Comparison of ENCODE assay signal across 31 cellular contexts in the genomic region with DNA sequence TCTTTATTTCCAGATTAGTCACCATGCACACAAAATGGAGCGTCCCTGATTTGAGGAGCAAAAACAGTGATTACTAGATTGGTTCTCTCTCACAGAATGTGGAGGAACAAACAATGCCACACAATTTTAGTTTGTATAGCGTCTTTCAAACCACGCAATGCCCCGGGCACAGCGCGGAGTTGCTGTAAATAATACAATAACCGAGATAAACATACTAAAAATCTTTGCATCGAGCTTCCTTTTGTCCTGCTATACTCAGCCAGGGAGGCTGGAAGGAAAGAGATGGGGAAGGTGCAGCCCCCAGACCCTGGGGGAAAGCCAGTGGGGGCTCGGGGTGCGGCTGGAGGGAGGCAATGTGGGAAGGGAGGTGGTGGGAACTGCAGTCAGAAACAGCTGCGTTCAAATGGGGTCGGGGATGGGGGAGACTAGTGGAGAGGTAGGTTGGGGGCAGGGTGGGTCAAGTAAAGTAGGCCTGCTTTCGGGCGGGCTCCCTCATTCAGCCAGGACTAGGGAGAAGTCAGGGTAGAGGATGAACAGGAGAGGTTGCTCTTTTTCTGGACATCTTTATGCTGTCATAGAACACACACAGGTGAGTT.
"Had no signal": no experiment of that assay in that cellular context is flagged by ENCODE, and none has a peak within 500 bp of the region (broad histone marks: within the 10 kb centered on the region; RNA-seq: fewer than 3 reads in every experiment).

No MANE protein-coding gene starts in this region.

- H3K9me3 ChIP-seq: adrenal gland, body of pancreas, esophagus squamous epithelium had no signal

- H3K36me3 Mint-ChIP-seq: activated CD4-positive, alpha-beta memory T cell treated with anti-CD3 and anti-CD28 coated beads for 36 hours; activated CD8-positive, alpha-beta memory T cell treated with anti-CD3 and anti-CD28 coated beads, Interleukin-2, amount 10 ng/mL, durations not matched to agents 7 days and 5 days; activated naive CD4-positive, alpha-beta T cell treated with anti-CD3 and anti-CD28 coated beads, Interleukin-2, amount 50 U/mL, for 24 hours; activated naive CD8-positive, alpha-beta T cell treated with anti-CD3 and anti-CD28 coated beads for 36 hours had no signal

- H3K4me3 ChIP-seq: adrenal gland, body of pancreas, esophagus squamous epithelium, gastroesophageal sphincter had no signal

- H3K27me3 Mint-ChIP-seq: activated CD4-positive, alpha-beta memory T cell treated with anti-CD3 and anti-CD28 coated beads for 36 hours; activated CD4-positive, alpha-beta T cell treated with anti-CD3 and anti-CD28 coated beads for 36 hours; activated CD4-positive, alpha-beta T cell treated with anti-CD3 and anti-CD28 coated beads, Interleukin-2, amount 10 ng/mL, durations not matched to agents 24 days and 14 days; activated CD8-positive, alpha-beta memory T cell treated with anti-CD3 and anti-CD28 coated beads, Interleukin-2, amount 10 ng/mL, durations not matched to agents 7 days and 5 days; activated naive CD8-positive, alpha-beta T cell treated with anti-CD3 and anti-CD28 coated beads for 36 hours; activated naive CD8-positive, alpha-beta T cell treated with anti-CD3 and anti-CD28 coated beads, Interleukin-2, amount 50 U/mL, for 24 hours had no signal

- DNase-seq: activated CD4-positive, alpha-beta memory T cell treated with anti-CD3 and anti-CD28 coated beads for 36 hours; activated CD4-positive, alpha-beta T cell treated with anti-CD3 and anti-CD28 coated beads for 36 hours; activated CD4-positive, alpha-beta T cell treated with anti-CD3 and anti-CD28 coated beads, Interleukin-2, amount 10 ng/mL, durations not matched to agents 24 days and 14 days; activated CD4-positive, CD25-positive, alpha-beta regulatory T cell; activated CD4-positive, CD25-positive, alpha-beta regulatory T cell treated with anti-CD3 and anti-CD28 coated beads, Interleukin-2, amount 50 U/mL, for 72 hours; activated CD8-positive, alpha-beta memory T cell treated with anti-CD3 and anti-CD28 coated beads, Interleukin-2, amount 10 ng/mL, durations not matched to agents 7 days and 5 days; activated CD8-positive, alpha-beta memory T cell treated with anti-CD3 and anti-CD28 coated beads, Interleukin-2, amount 50 U/mL, for 4 hours; activated CD8-positive, alpha-beta T cell treated with anti-CD3 and anti-CD28 coated beads, Interleukin-2, amount 10 ng/mL, durations not matched to agents 7 days and 5 days; activated effector memory CD4-positive, alpha-beta T cell treated with anti-CD3 and anti-CD28 coated beads, Interleukin-2, amount 50 U/mL, for 16 hours; activated naive CD4-positive, alpha-beta T cell treated with anti-CD3 and anti-CD28 coated beads for 36 hours; activated naive CD8-positive, alpha-beta T cell treated with anti-CD3 and anti-CD28 coated beads for 36 hours; activated naive CD8-positive, alpha-beta T cell treated with anti-CD3 and anti-CD28 coated beads, Interleukin-2, amount 50 U/mL, for 24 hours; activated T-cell treated with anti-CD3 and anti-CD28 coated beads, Interleukin-2, amount 50 U/mL, for 1 hour; activated T-cell treated with anti-CD3 and anti-CD28 coated beads, Interleukin-2, amount 50 U/mL, for 48 hours; adrenal gland; amygdala; aorta; body of pancreas; caudate nucleus; cortex of kidney; dermis blood vessel endothelial cell; effector CD4-positive, alpha-beta T cell; effector memory CD8-positive, alpha-beta T cell; erythroblast; esophagus squamous epithelium; foreskin melanocyte; T-helper 2 cell had no signal

- H3K27ac ChIP-seq: adrenal gland, body of pancreas, esophagus squamous epithelium, gastroesophageal sphincter had no signal

- H3K27ac Mint-ChIP-seq: activated CD4-positive, alpha-beta memory T cell treated with anti-CD3 and anti-CD28 coated beads for 36 hours; activated CD4-positive, alpha-beta T cell treated with anti-CD3 and anti-CD28 coated beads for 36 hours; activated CD4-positive, alpha-beta T cell treated with anti-CD3 and anti-CD28 coated beads, Interleukin-2, amount 10 ng/mL, durations not matched to agents 24 days and 14 days; activated CD8-positive, alpha-beta memory T cell treated with anti-CD3 and anti-CD28 coated beads, Interleukin-2, amount 10 ng/mL, durations not matched to agents 7 days and 5 days; activated CD8-positive, alpha-beta T cell treated with anti-CD3 and anti-CD28 coated beads, Interleukin-2, amount 10 ng/mL, durations not matched to agents 7 days and 5 days; activated naive CD4-positive, alpha-beta T cell treated with anti-CD3 and anti-CD28 coated beads for 36 hours; activated naive CD4-positive, alpha-beta T cell treated with anti-CD3 and anti-CD28 coated beads, Interleukin-2, amount 50 U/mL, for 24 hours; activated naive CD8-positive, alpha-beta T cell treated with anti-CD3 and anti-CD28 coated beads for 36 hours; activated naive CD8-positive, alpha-beta T cell treated with anti-CD3 and anti-CD28 coated beads, Interleukin-2, amount 50 U/mL, for 24 hours; activated T-helper 1 cell treated with anti-CD3 and anti-CD28 coated beads, Interleukin-12 subunit alpha, Interleukin-12 subunit beta, Interleukin-2, Interleukin-4 antibody, amounts not matched to agents 30 ng/mL and 10 ng/mL and 1 ng/mL, durations not matched to agents 14 hours and 24 hours and 36 hours; activated T-helper 2 cell treated with anti-CD3 and anti-CD28 coated beads, Interferon-gamma antibody, Interleukin-2, Interleukin-4, amounts not matched to agents 10 μg/mL and 5 μg/mL and 100 μg/mL, durations not matched to agents 14 hours and 24 hours and 36 hours; effector memory CD8-positive, alpha-beta T cell had no signal

- H3K9me3 Mint-ChIP-seq: activated CD4-positive, alpha-beta memory T cell treated with anti-CD3 and anti-CD28 coated beads for 36 hours; activated CD4-positive, alpha-beta T cell treated with anti-CD3 and anti-CD28 coated beads, Interleukin-2, amount 10 ng/mL, durations not matched to agents 24 days and 14 days; activated naive CD4-positive, alpha-beta T cell treated with anti-CD3 and anti-CD28 coated beads for 36 hours; activated naive CD4-positive, alpha-beta T cell treated with anti-CD3 and anti-CD28 coated beads, Interleukin-2, amount 50 U/mL, for 24 hours; activated naive CD8-positive, alpha-beta T cell treated with anti-CD3 and anti-CD28 coated beads for 36 hours; activated naive CD8-positive, alpha-beta T cell treated with anti-CD3 and anti-CD28 coated beads, Interleukin-2, amount 50 U/mL, for 24 hours; activated T-helper 1 cell treated with anti-CD3 and anti-CD28 coated beads, Interleukin-12 subunit alpha, Interleukin-12 subunit beta, Interleukin-2, Interleukin-4 antibody, amounts not matched to agents 30 ng/mL and 10 ng/mL and 1 ng/mL, durations not matched to agents 14 hours and 24 hours and 36 hours; activated T-helper 2 cell treated with anti-CD3 and anti-CD28 coated beads, Interferon-gamma antibody, Interleukin-2, Interleukin-4, amounts not matched to agents 10 μg/mL and 5 μg/mL and 100 μg/mL, durations not matched to agents 14 hours and 24 hours and 36 hours; effector memory CD8-positive, alpha-beta T cell had no signal

- H3K4me1 ChIP-seq: adrenal gland, esophagus squamous epithelium, gastroesophageal sphincter had no signal

- H3K4me1 Mint-ChIP-seq: activated CD4-positive, alpha-beta T cell treated with anti-CD3 and anti-CD28 coated beads for 36 hours; activated CD4-positive, alpha-beta T cell treated with anti-CD3 and anti-CD28 coated beads, Interleukin-2, amount 10 ng/mL, durations not matched to agents 24 days and 14 days; activated CD8-positive, alpha-beta memory T cell treated with anti-CD3 and anti-CD28 coated beads, Interleukin-2, amount 10 ng/mL, durations not matched to agents 7 days and 5 days; activated naive CD4-positive, alpha-beta T cell treated with anti-CD3 and anti-CD28 coated beads, Interleukin-2, amount 50 U/mL, for 24 hours; activated naive CD8-positive, alpha-beta T cell treated with anti-CD3 and anti-CD28 coated beads for 36 hours; activated naive CD8-positive, alpha-beta T cell treated with anti-CD3 and anti-CD28 coated beads, Interleukin-2, amount 50 U/mL, for 24 hours had no signal

- H3K27me3 ChIP-seq: adrenal gland, body of pancreas, esophagus squamous epithelium, gastroesophageal sphincter had no signal

- H3K4me3 Mint-ChIP-seq: activated CD4-positive, alpha-beta memory T cell treated with anti-CD3 and anti-CD28 coated beads for 36 hours; activated CD4-positive, alpha-beta T cell treated with anti-CD3 and anti-CD28 coated beads for 36 hours; activated CD4-positive, alpha-beta T cell treated with anti-CD3 and anti-CD28 coated beads, Interleukin-2, amount 10 ng/mL, durations not matched to agents 24 days and 14 days; activated CD8-positive, alpha-beta memory T cell treated with anti-CD3 and anti-CD28 coated beads, Interleukin-2, amount 10 ng/mL, durations not matched to agents 7 days and 5 days; activated CD8-positive, alpha-beta T cell treated with anti-CD3 and anti-CD28 coated beads, Interleukin-2, amount 10 ng/mL, durations not matched to agents 7 days and 5 days; activated naive CD4-positive, alpha-beta T cell treated with anti-CD3 and anti-CD28 coated beads for 36 hours; activated naive CD4-positive, alpha-beta T cell treated with anti-CD3 and anti-CD28 coated beads, Interleukin-2, amount 50 U/mL, for 24 hours; activated naive CD8-positive, alpha-beta T cell treated with anti-CD3 and anti-CD28 coated beads for 36 hours; activated naive CD8-positive, alpha-beta T cell treated with anti-CD3 and anti-CD28 coated beads, Interleukin-2, amount 50 U/mL, for 24 hours; activated T-helper 1 cell treated with anti-CD3 and anti-CD28 coated beads, Interleukin-12 subunit alpha, Interleukin-12 subunit beta, Interleukin-2, Interleukin-4 antibody, amounts not matched to agents 30 ng/mL and 10 ng/mL and 1 ng/mL, durations not matched to agents 14 hours and 24 hours and 36 hours; effector memory CD8-positive, alpha-beta T cell had no signal

- H3K36me3 ChIP-seq: adrenal gland, esophagus squamous epithelium, gastroesophageal sphincter had no signal
